9 cellular contexts compared by ENCODE assay signal in the genomic region with DNA sequence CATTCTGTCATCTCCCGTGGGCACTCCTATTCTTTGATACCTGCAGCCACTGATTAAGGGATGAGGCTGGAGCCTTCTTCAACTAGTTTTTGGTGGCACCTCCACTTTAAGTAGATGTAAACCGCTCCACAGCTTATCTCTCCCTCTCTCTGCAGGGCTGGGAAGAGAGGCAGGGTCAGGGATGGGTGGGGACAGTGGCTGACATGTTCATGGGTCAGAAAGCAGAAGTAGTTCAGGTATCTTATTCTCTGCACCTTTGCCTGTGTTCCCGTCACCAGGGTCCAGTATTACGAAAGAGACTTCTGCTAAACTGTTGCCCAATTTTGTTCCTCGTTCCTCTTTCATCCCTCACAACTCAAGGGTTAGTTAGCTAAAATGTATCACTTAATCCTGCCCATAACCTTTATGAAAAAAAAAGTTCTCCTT. TPM values are rescaled to one million over a fixed set of nuclear protein-coding genes. Genes with fewer than 3 reads are reported as not detected.
DNase-seq lines count a peak whose midpoint lies in the region; ATAC-seq and TF ChIP-seq lines count a peak whose summit lies in the region.
"Had no signal": no experiment of that assay in that cellular context is flagged by ENCODE, and none has a peak within 500 bp of the region (broad histone marks: within the 10 kb centered on the region; RNA-seq: fewer than 3 reads in every experiment).

No MANE protein-coding gene starts in this region.

- H4K20me1 ChIP-seq in OCI-LY3 (ENCODE audit: insufficient read depth, low read length) = no peaks in the 10 kb centered on the region
- H4K20me1 ChIP-seq: BLaER1 had no signal

- H3K4me3 ChIP-seq in OCI-LY3 (ENCODE audit: low read length) = no peak overlapping the region
- H3K4me3 ChIP-seq in esophagus squamous epithelium = no peak overlapping the region
- H3K4me3 ChIP-seq in neutrophil (ENCODE audit: low read depth in 1 of 2, low read length in 1 of 2) = peak overlapping the region; percentile 52 to 54
- H3K4me3 ChIP-seq: BLaER1 had no signal

- no peaks in the 10 kb centered on the region for H3K27me3 Mint-ChIP-seq in activated CD8-positive, alpha-beta T cell treated with anti-CD3 and anti-CD28 coated beads, Interleukin-2, amount 10 ng/mL, durations not matched to agents 7 days and 5 days (ENCODE audit: low read depth)

- H3K9me3 Mint-ChIP-seq in activated CD8-positive, alpha-beta T cell treated with anti-CD3 and anti-CD28 coated beads, Interleukin-2, amount 10 ng/mL, durations not matched to agents 7 days and 5 days (ENCODE audit: insufficient read depth) = no peaks in the 10 kb centered on the region

- peaks cover 67% of the 10 kb centered on the region for H3K36me3 ChIP-seq in OCI-LY3 (replicated peaks; ENCODE audit: low read depth, low read length)
- H3K36me3 ChIP-seq in esophagus squamous epithelium = peaks cover 0 to 39% (median 0%) of the 10 kb centered on the region in 3 donors
- H3K36me3 ChIP-seq in neutrophil = peaks cover 94% of the 10 kb centered on the region
- H3K36me3 ChIP-seq: BLaER1 had no signal

- intact Hi-C loops in esophagus squamous epithelium (cut with DNase I) = loop anchor here (5.0 to 10.0 kb wide), 2 partner anchors 176 to 858 kb away; no protein-coding TSS in a partner anchor

- CTCF ChIA-PET in activated CD8-positive, alpha-beta T cell treated with anti-CD3 and anti-CD28 coated beads, Interleukin-2, amount 10 ng/mL, durations not matched to agents 7 days and 5 days (lab: Charles Lee) = interaction anchor here (0.9 to 6.8 kb wide), 20 partner anchors 12 to 364 kb away, joined by 3 to 170 read pairs (median 6); a partner anchor contains a TSS

- H3K27ac ChIP-seq in OCI-LY3 (ENCODE audit: low read length) (peak overlapping the region; percentile 80), esophagus squamous epithelium (peak overlapping the region in 3 of 4 donors; percentile 41 to 56 (median 46)), neutrophil (peak overlapping the region; percentile 94)
- H3K27ac ChIP-seq: BLaER1 had no signal

- POLR2A ChIA-PET in activated CD8-positive, alpha-beta T cell treated with anti-CD3 and anti-CD28 coated beads, Interleukin-2, amount 10 ng/mL, durations not matched to agents 7 days and 5 days (lab: Charles Lee) = no interaction called here

- no peak overlapping the region for H2AFZ ChIP-seq in OCI-LY3 (ENCODE audit: low read depth, low read length)

- H3K9me3 ChIP-seq in OCI-LY3 (ENCODE audit: insufficient read depth, low read length) (no peaks in the 10 kb centered on the region), esophagus squamous epithelium (no peaks in the 10 kb centered on the region), neutrophil (no peaks in the 10 kb centered on the region)
- H3K9me3 ChIP-seq: BLaER1 had no signal

- peak; percentile 14 for ATAC-seq in GM19351 (IDR thresholded peaks at IDR 0.05; ENCODE audit: unreplicated experiment)
- no peak for ATAC-seq in activated CD8-positive, alpha-beta T cell treated with anti-CD3 and anti-CD28 coated beads, Interleukin-2, amount 10 ng/mL, durations not matched to agents 7 days and 5 days

- H3K27me3 ChIP-seq in OCI-LY3 (ENCODE audit: low read depth, low read length) (no peaks in the 10 kb centered on the region), esophagus squamous epithelium (no peaks in the 10 kb centered on the region), neutrophil (no peaks in the 10 kb centered on the region)
- H3K27me3 ChIP-seq: BLaER1 had no signal

- DNase-seq in esophagus squamous epithelium (lab: John Stamatoyannopoulos, UW) (no peak), COLO668 (lab: John Stamatoyannopoulos, UW; ENCODE audit: unreplicated experiment) (no peak), GM19238 (ENCODE audit: insufficient read length, low spot score) (no peak), 8988T (no peak)
- no peak for DNase-seq in activated CD8-positive, alpha-beta T cell treated with anti-CD3 and anti-CD28 coated beads, Interleukin-2, amount 10 ng/mL, durations not matched to agents 7 days and 5 days

- peaks cover 3% of the 10 kb centered on the region for H3K4me1 Mint-ChIP-seq in activated CD8-positive, alpha-beta T cell treated with anti-CD3 and anti-CD28 coated beads, Interleukin-2, amount 10 ng/mL, durations not matched to agents 7 days and 5 days (ENCODE audit: low read depth)

- H3K36me3 Mint-ChIP-seq in activated CD8-positive, alpha-beta T cell treated with anti-CD3 and anti-CD28 coated beads, Interleukin-2, amount 10 ng/mL, durations not matched to agents 7 days and 5 days (ENCODE audit: low read depth) = peaks cover 8% of the 10 kb centered on the region

- peak overlapping the region; percentile 42 for H3K4me2 ChIP-seq in OCI-LY3 (ENCODE audit: low read length)
- H3K4me2 ChIP-seq: BLaER1 had no signal

- no peak for TF ChIP-seq CTCF in OCI-LY3 (IDR thresholded peaks at IDR 0.05; ENCODE audit: low read depth, low read length)
- TF ChIP-seq CTCF in esophagus squamous epithelium (IDR thresholded peaks at IDR 0.05) = no peak
- TF ChIP-seq CTCF in neutrophil (IDR thresholded peaks at IDR 0.05) = peak; percentile 28

- H3K4me1 ChIP-seq in OCI-LY3 (ENCODE audit: low read length) (peaks cover 27% of the 10 kb centered on the region), esophagus squamous epithelium (peaks cover 0 to 56% (median 15%) of the 10 kb centered on the region in 3 donors), neutrophil (ENCODE audit: control insufficient read depth in 1 of 2, insufficient read depth in 1 of 2, low read depth in 1 of 2, low read length in 1 of 2) (peaks cover 30 to 32% of the 10 kb centered on the region in 2 experiments)
- H3K4me1 ChIP-seq: BLaER1 had no signal

- no peaks in the 10 kb centered on the region for H3K79me2 ChIP-seq in OCI-LY3 (ENCODE audit: low read length)

- 65 to 74% methylated on average over 4 to 5 of the region's 5 CpGs for WGBS in esophagus squamous epithelium, 2 donors

- H3K4me3 Mint-ChIP-seq in activated CD8-positive, alpha-beta T cell treated with anti-CD3 and anti-CD28 coated beads, Interleukin-2, amount 10 ng/mL, durations not matched to agents 7 days and 5 days = no peak overlapping the region

- H3K27ac Mint-ChIP-seq in activated CD8-positive, alpha-beta T cell treated with anti-CD3 and anti-CD28 coated beads, Interleukin-2, amount 10 ng/mL, durations not matched to agents 7 days and 5 days = no peak overlapping the region

- H3K9ac ChIP-seq in OCI-LY3 (ENCODE audit: low read length) = peak overlapping the region; percentile 50; the same call in 1 of the 2 replicates
- H3K9ac ChIP-seq: BLaER1 had no signal

- no peak for TF ChIP-seq POLR2A in esophagus squamous epithelium (IDR thresholded peaks at IDR 0.05)

RNA-seq across cellular contexts. Expression of a gene that starts 51.7 kb away (rescaled TPM):
- total RNA-seq in esophagus squamous epithelium = 10 to 100 TPM; 13.4 to 22.6 (median 20.9) TPM
- 10 to 100 TPM; 20.8 to 28.6 TPM for total RNA-seq in activated CD8-positive, alpha-beta T cell treated with anti-CD3 and anti-CD28 coated beads, Interleukin-2, amount 10 ng/mL, durations not matched to agents 7 days and 5 days

Comparison
In these comparisons a context has a peak if more than half of its experiments do, and no peak if none do; other contexts are left out.
1. H3K4me3 ChIP-seq: peak in neutrophil (2 of 2); none in OCI-LY3 (single experiment) and esophagus squamous epithelium (0 of 4).
2. Peak in every context shown above with its lines, with median percentiles within 50 percentile points of each other: H3K27ac ChIP-seq.